Comparison of ENCODE assay signal across 19 cellular contexts in genomic region chr2:60476206-60476946, GRCh38.
DNase-seq lines count a peak whose midpoint lies in the region; ATAC-seq and TF ChIP-seq lines count a peak whose summit lies in the region.
"Had no signal": no experiment of that assay in that cellular context is flagged by ENCODE, and none has a peak within 500 bp of the region (broad histone marks: within the 10 kb centered on the region; RNA-seq: fewer than 3 reads in every experiment).

No MANE protein-coding gene starts in this region.

- peaks cover 61% of the 10 kb centered on the region for H3K4me1 ChIP-seq in iPS-20b (ENCODE audit: insufficient read depth, low read length)
- H3K4me1 ChIP-seq: parathyroid adenoma, SJSA1 had no signal

- H3K27me3 Mint-ChIP-seq in activated naive CD8-positive, alpha-beta T cell treated with anti-CD3 and anti-CD28 coated beads, Interleukin-2, amount 50 U/mL, for 24 hours, result no peaks in the 10 kb centered on the region
- H3K27me3 Mint-ChIP-seq in activated naive CD8-positive, alpha-beta T cell treated with anti-CD3 and anti-CD28 coated beads for 36 hours, result peaks cover 1% of the 10 kb centered on the region
- no peaks in the 10 kb centered on the region for H3K27me3 Mint-ChIP-seq in type B pancreatic cell

- H3K27ac Mint-ChIP-seq in activated naive CD8-positive, alpha-beta T cell treated with anti-CD3 and anti-CD28 coated beads, Interleukin-2, amount 50 U/mL, for 24 hours, result peak overlapping the region; percentile 67
- H3K27ac Mint-ChIP-seq in activated naive CD8-positive, alpha-beta T cell treated with anti-CD3 and anti-CD28 coated beads for 36 hours, result no peak overlapping the region
- peak overlapping the region; percentile 46 for H3K27ac Mint-ChIP-seq in type B pancreatic cell
- H3K27ac Mint-ChIP-seq: activated CD4-positive, alpha-beta memory T cell treated with anti-CD3 and anti-CD28 coated beads for 36 hours; activated T-helper 1 cell treated with anti-CD3 and anti-CD28 coated beads, Interleukin-12 subunit alpha, Interleukin-12 subunit beta, Interleukin-2, Interleukin-4 antibody, amounts not matched to agents 30 ng/mL and 10 ng/mL and 1 ng/mL, durations not matched to agents 14 hours and 24 hours and 36 hours; CD4-positive, alpha-beta memory T cell; stimulated activated naive CD8-positive, alpha-beta T cell treated with anti-CD3 and anti-CD28 coated beads, Interleukin-15, amount 100 ng/mL, for 72 hours had no signal

- no peaks in the 10 kb centered on the region for H3K9me3 Mint-ChIP-seq in activated naive CD8-positive, alpha-beta T cell treated with anti-CD3 and anti-CD28 coated beads, Interleukin-2, amount 50 U/mL, for 24 hours
- no peaks in the 10 kb centered on the region for H3K9me3 Mint-ChIP-seq in activated naive CD8-positive, alpha-beta T cell treated with anti-CD3 and anti-CD28 coated beads for 36 hours
- no peaks in the 10 kb centered on the region for H3K9me3 Mint-ChIP-seq in type B pancreatic cell
- H3K9me3 Mint-ChIP-seq: activated CD4-positive, alpha-beta memory T cell treated with anti-CD3 and anti-CD28 coated beads for 36 hours; activated T-helper 1 cell treated with anti-CD3 and anti-CD28 coated beads, Interleukin-12 subunit alpha, Interleukin-12 subunit beta, Interleukin-2, Interleukin-4 antibody, amounts not matched to agents 30 ng/mL and 10 ng/mL and 1 ng/mL, durations not matched to agents 14 hours and 24 hours and 36 hours; immature natural killer cell; stimulated activated naive CD8-positive, alpha-beta T cell treated with anti-CD3 and anti-CD28 coated beads, Interleukin-15, amount 100 ng/mL, for 72 hours had no signal

- peaks cover 7% of the 10 kb centered on the region; the same call in 1 of the 2 replicates for H3K27me3 ChIP-seq in iPS-20b (ENCODE audit: insufficient read depth, low read length)
- H3K27me3 ChIP-seq: SJSA1, spleen had no signal

- no peaks in the 10 kb centered on the region for H3K36me3 Mint-ChIP-seq in activated naive CD8-positive, alpha-beta T cell treated with anti-CD3 and anti-CD28 coated beads, Interleukin-2, amount 50 U/mL, for 24 hours (ENCODE audit: low read depth)
- no peaks in the 10 kb centered on the region for H3K36me3 Mint-ChIP-seq in activated naive CD8-positive, alpha-beta T cell treated with anti-CD3 and anti-CD28 coated beads for 36 hours
- H3K36me3 Mint-ChIP-seq in type B pancreatic cell, result peaks cover 37% of the 10 kb centered on the region
- H3K36me3 Mint-ChIP-seq: activated CD4-positive, alpha-beta memory T cell treated with anti-CD3 and anti-CD28 coated beads for 36 hours; CD4-positive, alpha-beta memory T cell had no signal

- H3K4me3 ChIP-seq in iPS-20b (ENCODE audit: low read length), result peak overlapping the region; percentile 25
- H3K4me3 ChIP-seq: A549, SJSA1, spleen had no signal

- no peaks in the 10 kb centered on the region for H3K9me3 ChIP-seq in iPS-20b (ENCODE audit: insufficient read depth, low read depth, low read length)
- H3K9me3 ChIP-seq: A549, SJSA1, spleen had no signal

- peaks cover 2% of the 10 kb centered on the region for H3K4me1 Mint-ChIP-seq in activated naive CD8-positive, alpha-beta T cell treated with anti-CD3 and anti-CD28 coated beads, Interleukin-2, amount 50 U/mL, for 24 hours
- no peaks in the 10 kb centered on the region for H3K4me1 Mint-ChIP-seq in activated naive CD8-positive, alpha-beta T cell treated with anti-CD3 and anti-CD28 coated beads for 36 hours
- peaks cover 58% of the 10 kb centered on the region for H3K4me1 Mint-ChIP-seq in type B pancreatic cell (ENCODE audit: unreplicated experiment)
- H3K4me1 Mint-ChIP-seq: CD4-positive, alpha-beta memory T cell; stimulated activated naive CD8-positive, alpha-beta T cell treated with anti-CD3 and anti-CD28 coated beads, Interleukin-15, amount 100 ng/mL, for 72 hours had no signal

- no peak overlapping the region for H3K9ac ChIP-seq in iPS-20b (ENCODE audit: low read depth, low read length)
- H3K9ac ChIP-seq: parathyroid adenoma had no signal

- no peak for ATAC-seq in activated naive CD8-positive, alpha-beta T cell treated with anti-CD3 and anti-CD28 coated beads, Interleukin-2, amount 50 U/mL, for 24 hours
- ATAC-seq in GM21526 (IDR thresholded peaks at IDR 0.05; ENCODE audit: low FRiP score, unreplicated experiment) (no peak), HG03565 (IDR thresholded peaks at IDR 0.05; ENCODE audit: unreplicated experiment) (no peak)
- ATAC-seq: stimulated activated naive CD8-positive, alpha-beta T cell treated with anti-CD3 and anti-CD28 coated beads, Interleukin-15, amount 100 ng/mL, for 72 hours had no signal

- H3K4me3 Mint-ChIP-seq in activated naive CD8-positive, alpha-beta T cell treated with anti-CD3 and anti-CD28 coated beads, Interleukin-2, amount 50 U/mL, for 24 hours, result no peak overlapping the region
- H3K4me3 Mint-ChIP-seq in activated naive CD8-positive, alpha-beta T cell treated with anti-CD3 and anti-CD28 coated beads for 36 hours, result no peak overlapping the region
- no peak overlapping the region for H3K4me3 Mint-ChIP-seq in type B pancreatic cell
- H3K4me3 Mint-ChIP-seq: activated CD4-positive, alpha-beta memory T cell treated with anti-CD3 and anti-CD28 coated beads for 36 hours; activated T-helper 1 cell treated with anti-CD3 and anti-CD28 coated beads, Interleukin-12 subunit alpha, Interleukin-12 subunit beta, Interleukin-2, Interleukin-4 antibody, amounts not matched to agents 30 ng/mL and 10 ng/mL and 1 ng/mL, durations not matched to agents 14 hours and 24 hours and 36 hours; CD4-positive, alpha-beta memory T cell; immature natural killer cell; stimulated activated naive CD8-positive, alpha-beta T cell treated with anti-CD3 and anti-CD28 coated beads, Interleukin-15, amount 100 ng/mL, for 72 hours had no signal

- H3K36me3 ChIP-seq in iPS-20b (ENCODE audit: insufficient read depth, low read depth, low read length), result peaks cover 3% of the 10 kb centered on the region; the same call in 1 of the 2 replicates
- H3K36me3 ChIP-seq: SJSA1, spleen had no signal

- DNase-seq in activated naive CD8-positive, alpha-beta T cell treated with anti-CD3 and anti-CD28 coated beads, Interleukin-2, amount 50 U/mL, for 24 hours, result no peak
- DNase-seq in activated naive CD8-positive, alpha-beta T cell treated with anti-CD3 and anti-CD28 coated beads for 36 hours, result no peak
- peak; percentile 1 for DNase-seq in NCI-H2196 treated with DMSO at 0.1 percent for 48 hours (lab: John Stamatoyannopoulos, UW; ENCODE audit: unreplicated experiment)
- no peak for DNase-seq in type B pancreatic cell (ENCODE audit: extremely low spot score, unreplicated experiment)
- no peak for DNase-seq in NCI-H2171 (lab: John Stamatoyannopoulos, UW)
- DNase-seq: activated CD4-positive, alpha-beta memory T cell treated with anti-CD3 and anti-CD28 coated beads for 36 hours; CD4-positive, alpha-beta memory T cell; immature natural killer cell; Kasumi-1; spleen; stimulated activated naive CD8-positive, alpha-beta T cell treated with anti-CD3 and anti-CD28 coated beads, Interleukin-15, amount 100 ng/mL, for 72 hours; T-helper 9 cell had no signal

- no peak for TF ChIP-seq CTCF in type B pancreatic cell (conservative IDR thresholded peaks at IDR 0.05)

- no peak overlapping the region for H3K27ac ChIP-seq in iPS-20b (ENCODE audit: low read length)
- H3K27ac ChIP-seq: A549, parathyroid adenoma, SJSA1 had no signal
